ENCODE assay signal across 18 cellular contexts in the genomic region with DNA sequence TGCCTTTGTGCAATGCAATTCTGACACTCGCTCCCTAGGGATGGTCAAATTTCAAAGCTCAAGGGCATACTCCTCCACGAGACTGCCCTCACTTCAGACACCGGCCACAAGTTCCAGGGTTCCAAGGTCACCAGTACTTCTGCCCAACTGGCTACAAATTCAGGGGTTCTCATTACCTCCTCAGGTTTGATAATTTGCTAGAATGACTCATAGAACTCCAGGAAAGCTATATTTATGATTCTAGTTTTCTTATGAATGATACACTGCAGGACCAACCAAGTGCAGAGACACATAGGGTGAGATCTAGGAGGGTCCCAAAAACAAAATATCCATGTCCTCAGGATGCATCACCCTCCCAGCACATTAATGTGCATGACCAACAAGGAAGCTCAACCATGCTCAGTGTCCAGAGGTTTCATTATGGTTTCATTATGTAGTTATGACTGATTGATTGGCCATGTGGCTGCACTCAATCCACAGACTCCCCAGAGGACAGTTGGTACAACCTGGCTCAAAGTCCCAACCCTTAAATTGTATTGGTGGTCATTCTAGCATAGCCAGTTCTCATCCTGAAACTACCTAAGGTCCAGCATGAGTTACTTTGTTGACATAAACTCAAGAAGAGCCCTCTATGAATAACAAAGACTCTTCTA.
DNase-seq lines count a peak whose midpoint lies in the region; ATAC-seq and TF ChIP-seq lines count a peak whose summit lies in the region.
"Had no signal": no experiment of that assay in that cellular context is flagged by ENCODE, and none has a peak within 500 bp of the region (broad histone marks: within the 10 kb centered on the region; RNA-seq: fewer than 3 reads in every experiment).

No MANE protein-coding gene starts in this region.

- H3K27me3 ChIP-seq in lower lobe of right lung (ENCODE audit: low read depth) (no peaks in the 10 kb centered on the region), ascending aorta (no peaks in the 10 kb centered on the region)

- no peaks in the 10 kb centered on the region for H3K36me3 ChIP-seq in lower lobe of right lung
- H3K36me3 ChIP-seq in ascending aorta = no peaks in the 10 kb centered on the region

- ATAC-seq in GM18502 (IDR thresholded peaks at IDR 0.05; ENCODE audit: poor library complexity, unreplicated experiment) = peak; percentile 64
- ATAC-seq in GM19438 (IDR thresholded peaks at IDR 0.05; ENCODE audit: low read depth, unreplicated experiment) = peak; percentile 66
- ATAC-seq in HG02852 (IDR thresholded peaks at IDR 0.05; ENCODE audit: unreplicated experiment) = peak; percentile 68
- ATAC-seq in HG03378 (IDR thresholded peaks at IDR 0.05; ENCODE audit: unreplicated experiment) = peak; percentile 73
- ATAC-seq in lower lobe of right lung = no peak
- ATAC-seq: A549 had no signal

- H3K9me3 ChIP-seq in lower lobe of right lung (no peaks in the 10 kb centered on the region), ascending aorta (no peaks in the 10 kb centered on the region)
- H3K9me3 ChIP-seq: A549 had no signal

- TF ChIP-seq CTCF in lower lobe of right lung (IDR thresholded peaks at IDR 0.05) (no peak), ascending aorta (IDR thresholded peaks at IDR 0.05) (no peak)

- H3K27ac ChIP-seq in lower lobe of right lung (no peak overlapping the region), ascending aorta (no peak overlapping the region)
- H3K27ac ChIP-seq: A549 had no signal

- intact Hi-C loops in lower lobe of right lung (cut with DNase I) = no loop called here
- intact Hi-C loops in ascending aorta (cut with DNase I) = no loop called here

- no peaks in the 10 kb centered on the region for H3K4me1 ChIP-seq in lower lobe of right lung
- H3K4me1 ChIP-seq in ascending aorta = no peaks in the 10 kb centered on the region
- H3K4me1 ChIP-seq: A549 had no signal

- H3K4me3 ChIP-seq in lower lobe of right lung (no peak overlapping the region), ascending aorta (no peak overlapping the region)
- H3K4me3 ChIP-seq: A549 had no signal

- DNase-seq in lower lobe of right lung = no peak
- DNase-seq in NCI-H1694 treated with DMSO at 0.1 percent for 48 hours (lab: John Stamatoyannopoulos, UW) = no peak
- no peak for DNase-seq in HuH-7 (ENCODE audit: low spot score)
- DNase-seq in ascending aorta (ENCODE audit: low spot score in 2 of 2) = no peak
- DNase-seq: activated CD4-positive, alpha-beta T cell treated with anti-CD3 and anti-CD28 coated beads, Interleukin-2, amount 50 U/mL, for 1 hour; anterior cingulate cortex; CD8-positive, alpha-beta memory T cell; GDM1; glutamatergic neuron; H9; midbrain; nucleus accumbens; Right ventricle myocardium superior had no signal

Comparison
In these comparisons a context has a peak if more than half of its experiments do, and no peak if none do; other contexts are left out.
1. ATAC-seq: peak in GM18502 (single experiment), GM19438 (single experiment), HG02852 (single experiment) and HG03378 (single experiment); none in lower lobe of right lung (0 of 2).